Comparison of ENCODE assay signal across 1 cellular context in genomic region chr1:164772635-164773034, GRCh38.
TF ChIP-seq lines count a peak whose summit lies in the region.

No MANE protein-coding gene starts in this region.

TF ChIP-seq in SK-N-SH, 30 proteins besides CTCF, POLR2A, EP300 and RAD21 (continued from another document):
- TF ChIP-seq, protein P1, sequence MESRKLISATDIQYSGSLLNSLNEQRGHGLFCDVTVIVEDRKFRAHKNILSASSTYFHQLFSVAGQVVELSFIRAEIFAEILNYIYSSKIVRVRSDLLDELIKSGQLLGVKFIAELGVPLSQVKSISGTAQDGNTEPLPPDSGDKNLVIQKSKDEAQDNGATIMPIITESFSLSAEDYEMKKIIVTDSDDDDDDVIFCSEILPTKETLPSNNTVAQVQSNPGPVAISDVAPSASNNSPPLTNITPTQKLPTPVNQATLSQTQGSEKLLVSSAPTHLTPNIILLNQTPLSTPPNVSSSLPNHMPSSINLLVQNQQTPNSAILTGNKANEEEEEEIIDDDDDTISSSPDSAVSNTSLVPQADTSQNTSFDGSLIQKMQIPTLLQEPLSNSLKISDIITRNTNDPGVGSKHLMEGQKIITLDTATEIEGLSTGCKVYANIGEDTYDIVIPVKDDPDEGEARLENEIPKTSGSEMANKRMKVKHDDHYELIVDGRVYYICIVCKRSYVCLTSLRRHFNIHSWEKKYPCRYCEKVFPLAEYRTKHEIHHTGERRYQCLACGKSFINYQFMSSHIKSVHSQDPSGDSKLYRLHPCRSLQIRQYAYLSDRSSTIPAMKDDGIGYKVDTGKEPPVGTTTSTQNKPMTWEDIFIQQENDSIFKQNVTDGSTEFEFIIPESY (IDR thresholded peaks at IDR 0.05; ENCODE audit: borderline replicate concordance, low read depth) = 0 out of 2 replicates have a peak, but pooled peaks have one; percentile 71
- TF ChIP-seq TAF1 (IDR thresholded peaks at IDR 0.05; ENCODE audit: borderline replicate concordance, low read depth, low read length) = peak; percentile 24; the same call in 1 of the 2 replicates
- TF ChIP-seq RCOR1 (IDR thresholded peaks at IDR 0.05; ENCODE audit: low read length) = no peak
- TF ChIP-seq, protein P2, sequence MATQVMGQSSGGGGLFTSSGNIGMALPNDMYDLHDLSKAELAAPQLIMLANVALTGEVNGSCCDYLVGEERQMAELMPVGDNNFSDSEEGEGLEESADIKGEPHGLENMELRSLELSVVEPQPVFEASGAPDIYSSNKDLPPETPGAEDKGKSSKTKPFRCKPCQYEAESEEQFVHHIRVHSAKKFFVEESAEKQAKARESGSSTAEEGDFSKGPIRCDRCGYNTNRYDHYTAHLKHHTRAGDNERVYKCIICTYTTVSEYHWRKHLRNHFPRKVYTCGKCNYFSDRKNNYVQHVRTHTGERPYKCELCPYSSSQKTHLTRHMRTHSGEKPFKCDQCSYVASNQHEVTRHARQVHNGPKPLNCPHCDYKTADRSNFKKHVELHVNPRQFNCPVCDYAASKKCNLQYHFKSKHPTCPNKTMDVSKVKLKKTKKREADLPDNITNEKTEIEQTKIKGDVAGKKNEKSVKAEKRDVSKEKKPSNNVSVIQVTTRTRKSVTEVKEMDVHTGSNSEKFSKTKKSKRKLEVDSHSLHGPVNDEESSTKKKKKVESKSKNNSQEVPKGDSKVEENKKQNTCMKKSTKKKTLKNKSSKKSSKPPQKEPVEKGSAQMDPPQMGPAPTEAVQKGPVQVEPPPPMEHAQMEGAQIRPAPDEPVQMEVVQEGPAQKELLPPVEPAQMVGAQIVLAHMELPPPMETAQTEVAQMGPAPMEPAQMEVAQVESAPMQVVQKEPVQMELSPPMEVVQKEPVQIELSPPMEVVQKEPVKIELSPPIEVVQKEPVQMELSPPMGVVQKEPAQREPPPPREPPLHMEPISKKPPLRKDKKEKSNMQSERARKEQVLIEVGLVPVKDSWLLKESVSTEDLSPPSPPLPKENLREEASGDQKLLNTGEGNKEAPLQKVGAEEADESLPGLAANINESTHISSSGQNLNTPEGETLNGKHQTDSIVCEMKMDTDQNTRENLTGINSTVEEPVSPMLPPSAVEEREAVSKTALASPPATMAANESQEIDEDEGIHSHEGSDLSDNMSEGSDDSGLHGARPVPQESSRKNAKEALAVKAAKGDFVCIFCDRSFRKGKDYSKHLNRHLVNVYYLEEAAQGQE (IDR thresholded peaks at IDR 0.05; ENCODE audit: low read depth, low read length) = 0 out of 2 replicates have a peak, but pooled peaks have one; percentile 61
- peak; percentile 96 for TF ChIP-seq JUND (IDR thresholded peaks at IDR 0.05)
- TF ChIP-seq USF1 (IDR thresholded peaks at IDR 0.05; ENCODE audit: borderline replicate concordance, low read depth) = peak; percentile 25; the same call in 1 of the 2 replicates
- TF ChIP-seq EZH2phosphoT487 (IDR thresholded peaks at IDR 0.05; ENCODE audit: borderline replicate concordance, low read depth) = no peak
- no peak for TF ChIP-seq MEF2A (IDR thresholded peaks at IDR 0.05; ENCODE audit: borderline replicate concordance, low read depth)
- no peak for TF ChIP-seq GATA2 (CRISPR knock-in tag; IDR thresholded peaks at IDR 0.05)
- 0 out of 2 replicates have a peak, but pooled peaks have one; percentile 34 for TF ChIP-seq MXI1 (IDR thresholded peaks at IDR 0.05; ENCODE audit: low read depth, low read length)
- peak; percentile 87 for TF ChIP-seq MAX (IDR thresholded peaks at IDR 0.05; ENCODE audit: low read depth)
- peak; percentile 46; the same call in 1 of the 2 replicates for TF ChIP-seq SIN3A (IDR thresholded peaks at IDR 0.05; ENCODE audit: borderline replicate concordance, low read depth, low read length)
- TF ChIP-seq SMC3 (IDR thresholded peaks at IDR 0.05; ENCODE audit: low read depth, low read length) = peak; percentile 19; the same call in 1 of the 2 replicates
